In the genomic region with DNA sequence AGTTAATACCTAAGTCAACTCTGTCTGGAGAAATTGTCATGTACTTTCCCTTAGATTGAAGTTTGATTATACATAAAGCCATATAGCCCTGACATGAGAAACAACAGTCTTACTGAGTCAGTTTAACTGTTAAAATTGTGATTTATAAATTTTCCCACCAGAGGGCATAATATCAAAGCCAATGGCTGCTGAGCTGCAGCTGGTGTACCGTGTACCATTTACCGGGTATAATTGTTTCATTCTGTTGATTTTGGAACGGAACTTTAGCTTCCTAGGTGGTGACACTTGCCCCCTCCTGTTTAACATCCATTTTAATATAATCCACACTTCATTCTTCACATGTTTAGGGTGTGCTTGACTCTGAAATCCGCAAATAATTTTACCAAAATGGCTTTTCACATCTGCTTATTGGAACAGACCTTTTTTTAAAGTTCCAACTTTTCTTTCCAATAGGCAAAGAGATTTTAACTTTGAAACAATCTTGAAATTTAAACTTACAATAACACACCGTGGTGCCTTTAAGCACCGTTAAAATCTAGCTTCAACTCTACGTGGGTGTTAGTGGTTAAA, we compare ENCODE assay signal across 8 cellular contexts.
DNase-seq lines count a peak whose midpoint lies in the region; ATAC-seq and TF ChIP-seq lines count a peak whose summit lies in the region.

No MANE protein-coding gene starts in this region.

- H3K27ac ChIP-seq in RWPE1, result no peak overlapping the region
- H3K27ac ChIP-seq in naive thymus-derived CD4-positive, alpha-beta T cell (ENCODE audit: low read depth, low read length), result no peak overlapping the region

- ATAC-seq in GM21825 (IDR thresholded peaks at IDR 0.05; ENCODE audit: unreplicated experiment), result peak; percentile 96
- peak; percentile 86 for ATAC-seq in naive thymus-derived CD4-positive, alpha-beta T cell

- no peak overlapping the region for H3K4me3 Mint-ChIP-seq in activated naive CD4-positive, alpha-beta T cell treated with anti-CD3 and anti-CD28 coated beads for 36 hours
- no peak overlapping the region for H3K4me3 Mint-ChIP-seq in activated naive CD4-positive, alpha-beta T cell treated with anti-CD3 and anti-CD28 coated beads, Interleukin-2, amount 10 ng/mL, durations not matched to agents 7 days and 5 days
- peak overlapping the region in 1 of 10 donors; percentile 38 for H3K4me3 Mint-ChIP-seq in naive thymus-derived CD4-positive, alpha-beta T cell

- CTCF ChIA-PET in activated naive CD4-positive, alpha-beta T cell treated with anti-CD3 and anti-CD28 coated beads for 36 hours (lab: Charles Lee), result interaction anchor here (0.5 to 2.1 kb wide), 7 partner anchors 25 to 451 kb away, joined by 3 to 15 read pairs (median 5); a partner anchor contains a TSS
- CTCF ChIA-PET in activated naive CD4-positive, alpha-beta T cell treated with anti-CD3 and anti-CD28 coated beads, Interleukin-2, amount 10 ng/mL, durations not matched to agents 7 days and 5 days (lab: Charles Lee), result interaction anchor here (0.9 to 1.2 kb wide), 9 partner anchors 9 to 118 kb away, joined by 3 to 10 read pairs (median 3); no protein-coding TSS in a partner anchor
- CTCF ChIA-PET in RWPE1 (lab: Yijun Ruan, JAX), result interaction anchor here (0.6 to 0.7 kb wide), 2 partner anchors 108 to 141 kb away, joined by 3 read pairs; no protein-coding TSS in a partner anchor
- CTCF ChIA-PET in naive thymus-derived CD4-positive, alpha-beta T cell (lab: Charles Lee), result interaction anchor here (0.8 to 1.3 kb wide), 4 partner anchors 11 to 196 kb away, joined by 4 to 6 read pairs (median 4); a partner anchor contains a TSS

- POLR2A ChIA-PET in RWPE1 (lab: Yijun Ruan, JAX; ENCODE audit: low non-redundant PET), result no interaction called here
- POLR2A ChIA-PET in naive thymus-derived CD4-positive, alpha-beta T cell (lab: Charles Lee), result interaction anchor here (0.8 kb wide), 1 partner anchor 608 kb away, joined by 3 read pairs; no protein-coding TSS in a partner anchor

- no peaks in the 10 kb centered on the region for H3K27me3 ChIP-seq in naive thymus-derived CD4-positive, alpha-beta T cell (ENCODE audit: control insufficient read depth in 2 of 2, insufficient read depth in 2 of 2, low read length in 2 of 2)

- TF ChIP-seq CTCF in RWPE1 (conservative IDR thresholded peaks at IDR 0.05; ENCODE audit: low read depth), result peak; percentile 65
- peak; percentile 69 for TF ChIP-seq CTCF in epithelial cell of proximal tubule (conservative IDR thresholded peaks at IDR 0.05; ENCODE audit: low read depth, low read length)

- peaks cover 1% of the 10 kb centered on the region for H3K36me3 Mint-ChIP-seq in activated naive CD4-positive, alpha-beta T cell treated with anti-CD3 and anti-CD28 coated beads for 36 hours (ENCODE audit: low read depth)
- H3K36me3 Mint-ChIP-seq in activated naive CD4-positive, alpha-beta T cell treated with anti-CD3 and anti-CD28 coated beads, Interleukin-2, amount 10 ng/mL, durations not matched to agents 7 days and 5 days, result no peaks in the 10 kb centered on the region
- peaks cover 0 to 5% (median 0%) of the 10 kb centered on the region in 5 donors for H3K36me3 Mint-ChIP-seq in naive thymus-derived CD4-positive, alpha-beta T cell

- no peak overlapping the region for H3K4me3 ChIP-seq in epithelial cell of proximal tubule (ENCODE audit: low read depth, low read length)
- H3K4me3 ChIP-seq in naive thymus-derived CD4-positive, alpha-beta T cell (ENCODE audit: low read length), result no peak overlapping the region

- no peaks in the 10 kb centered on the region for H3K36me3 ChIP-seq in naive thymus-derived CD4-positive, alpha-beta T cell (ENCODE audit: control insufficient read depth in 2 of 3, insufficient read depth in 3 of 3, low read length in 3 of 3)

- H3K9me3 ChIP-seq in naive thymus-derived CD4-positive, alpha-beta T cell (ENCODE audit: control insufficient read depth in 2 of 3, low read length in 3 of 3), result no peaks in the 10 kb centered on the region

- H3K4me1 ChIP-seq in naive thymus-derived CD4-positive, alpha-beta T cell (ENCODE audit: control insufficient read depth in 2 of 2, insufficient read depth in 2 of 2, low read length in 2 of 2), result no peaks in the 10 kb centered on the region

- intact Hi-C loops in activated naive CD4-positive, alpha-beta T cell treated with anti-CD3 and anti-CD28 coated beads for 36 hours (cut with micrococcal nuclease), result loop anchor here (1.0 kb wide), 5 partner anchors 57 to 196 kb away; a partner anchor contains a TSS
- intact Hi-C loops in naive thymus-derived CD4-positive, alpha-beta T cell (cut with micrococcal nuclease), result loop anchor here (1.0 kb wide), 5 partner anchors 73 to 198 kb away; a partner anchor contains a TSS

- H3K27me3 Mint-ChIP-seq in activated naive CD4-positive, alpha-beta T cell treated with anti-CD3 and anti-CD28 coated beads for 36 hours (ENCODE audit: low read depth), result no peaks in the 10 kb centered on the region
- no peaks in the 10 kb centered on the region for H3K27me3 Mint-ChIP-seq in activated naive CD4-positive, alpha-beta T cell treated with anti-CD3 and anti-CD28 coated beads, Interleukin-2, amount 10 ng/mL, durations not matched to agents 7 days and 5 days
- no peaks in the 10 kb centered on the region for H3K27me3 Mint-ChIP-seq in naive thymus-derived CD4-positive, alpha-beta T cell

- peaks cover 3% of the 10 kb centered on the region for H3K4me1 Mint-ChIP-seq in activated naive CD4-positive, alpha-beta T cell treated with anti-CD3 and anti-CD28 coated beads for 36 hours (ENCODE audit: low read depth)
- no peaks in the 10 kb centered on the region for H3K4me1 Mint-ChIP-seq in activated naive CD4-positive, alpha-beta T cell treated with anti-CD3 and anti-CD28 coated beads, Interleukin-2, amount 10 ng/mL, durations not matched to agents 7 days and 5 days
- H3K4me1 Mint-ChIP-seq in naive thymus-derived CD4-positive, alpha-beta T cell, result peaks cover 0 to 6% (median 3%) of the 10 kb centered on the region in 7 donors

- H3K9me3 Mint-ChIP-seq in activated naive CD4-positive, alpha-beta T cell treated with anti-CD3 and anti-CD28 coated beads for 36 hours, result no peaks in the 10 kb centered on the region
- H3K9me3 Mint-ChIP-seq in activated naive CD4-positive, alpha-beta T cell treated with anti-CD3 and anti-CD28 coated beads, Interleukin-2, amount 10 ng/mL, durations not matched to agents 7 days and 5 days, result no peaks in the 10 kb centered on the region
- H3K9me3 Mint-ChIP-seq in naive thymus-derived CD4-positive, alpha-beta T cell, result no peaks in the 10 kb centered on the region

- DNase-seq in activated naive CD4-positive, alpha-beta T cell treated with anti-CD3 and anti-CD28 coated beads for 36 hours, result peak; percentile 25
- DNase-seq in activated naive CD4-positive, alpha-beta T cell treated with anti-CD3 and anti-CD28 coated beads, Interleukin-2, amount 10 ng/mL, durations not matched to agents 7 days and 5 days, result no peak
- DNase-seq in KG1 (lab: John Stamatoyannopoulos, UW), result peak; percentile 37
- peak; percentile 79 for DNase-seq in RWPE1 (ENCODE audit: low spot score)
- no peak for DNase-seq in epithelial cell of proximal tubule (ENCODE audit: low read depth)
- peak in 6 of 9 donors; percentile 23 to 58 (median 46) for DNase-seq in naive thymus-derived CD4-positive, alpha-beta T cell
- no peak for DNase-seq in activated gamma-delta T cell treated with Interleukin-2 at 50 U/mL for 16 hours

- H3K27ac Mint-ChIP-seq in activated naive CD4-positive, alpha-beta T cell treated with anti-CD3 and anti-CD28 coated beads for 36 hours, result no peak overlapping the region
- no peak overlapping the region for H3K27ac Mint-ChIP-seq in activated naive CD4-positive, alpha-beta T cell treated with anti-CD3 and anti-CD28 coated beads, Interleukin-2, amount 10 ng/mL, durations not matched to agents 7 days and 5 days
- H3K27ac Mint-ChIP-seq in naive thymus-derived CD4-positive, alpha-beta T cell, result no peak overlapping the region

Comparison
In these comparisons a context has a peak if more than half of its experiments do, and no peak if none do; other contexts are left out.
1. DNase-seq: peak in activated naive CD4-positive, alpha-beta T cell treated with anti-CD3 and anti-CD28 coated beads for 36 hours (single experiment), KG1 (single experiment), RWPE1 (single experiment) and naive thymus-derived CD4-positive, alpha-beta T cell (6 of 9); none in activated naive CD4-positive, alpha-beta T cell treated with anti-CD3 and anti-CD28 coated beads, Interleukin-2, amount 10 ng/mL, durations not matched to agents 7 days and 5 days (single experiment), epithelial cell of proximal tubule (single experiment) and activated gamma-delta T cell treated with Interleukin-2 at 50 U/mL for 16 hours (single experiment).